ENCODE assay signal across 2 cellular contexts in the genomic region with DNA sequence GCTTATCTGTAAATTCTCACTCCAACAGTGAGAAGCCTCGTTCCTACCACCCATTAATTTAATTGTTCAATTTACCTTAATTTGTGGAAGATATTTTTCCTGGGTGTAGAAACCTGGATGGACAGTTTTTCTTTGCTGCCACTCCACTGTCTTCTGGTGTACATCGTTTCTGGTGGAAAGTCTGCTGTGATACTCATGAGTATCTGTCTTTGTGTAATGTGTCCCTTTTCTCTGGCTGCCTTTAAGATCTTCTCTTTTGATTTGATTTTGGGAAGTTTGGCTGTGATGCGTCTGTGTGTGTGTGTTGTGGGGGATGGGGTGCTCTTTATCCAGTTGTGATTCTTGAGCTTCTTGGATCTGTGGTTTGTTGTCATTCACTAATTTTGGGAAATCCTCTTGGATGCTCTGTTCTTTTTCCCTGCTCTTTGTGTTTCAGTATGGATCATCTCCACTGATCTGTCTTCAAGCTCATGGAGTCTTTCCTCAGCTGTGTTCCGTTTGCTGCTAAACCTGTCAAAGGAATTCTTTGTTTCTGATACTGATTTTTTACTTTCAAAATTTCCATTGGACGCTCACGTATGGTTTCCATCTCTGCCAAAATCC.
TF ChIP-seq lines count a peak whose summit lies in the region.

No MANE protein-coding gene starts in this region.

TF ChIP-seq in HepG2, 621 proteins besides CTCF, POLR2A, EP300 and RAD21:
- TF ChIP-seq ZNF317 (CRISPR knock-in tag; IDR thresholded peaks at IDR 0.05) (peak; percentile 99), HNF4A (CRISPR knock-in tag; IDR thresholded peaks at IDR 0.05) (no peak)

TF ChIP-seq in K562, 482 proteins besides CTCF, POLR2A, EP300 and RAD21 (continues in another document):
- TF ChIP-seq ZZZ3 (IDR thresholded peaks at IDR 0.05) = no peak
- TF ChIP-seq MIER1 (IDR thresholded peaks at IDR 0.05; ENCODE audit: low read depth) = no peak
- no peak for TF ChIP-seq BCL6 (CRISPR knock-in tag; IDR thresholded peaks at IDR 0.05)
- TF ChIP-seq RNF2 (IDR thresholded peaks at IDR 0.05) = no peak
- no peak for TF ChIP-seq ZNF263 (CRISPR knock-in tag; IDR thresholded peaks at IDR 0.05; ENCODE audit: borderline replicate concordance)
- TF ChIP-seq ZEB2 (IDR thresholded peaks at IDR 0.05) = peak; percentile 69
- TF ChIP-seq TEAD1 (CRISPR knock-in tag; IDR thresholded peaks at IDR 0.05) = no peak
- no peak for TF ChIP-seq ZNF239 (CRISPR knock-in tag; IDR thresholded peaks at IDR 0.05)
- TF ChIP-seq, protein P1, sequence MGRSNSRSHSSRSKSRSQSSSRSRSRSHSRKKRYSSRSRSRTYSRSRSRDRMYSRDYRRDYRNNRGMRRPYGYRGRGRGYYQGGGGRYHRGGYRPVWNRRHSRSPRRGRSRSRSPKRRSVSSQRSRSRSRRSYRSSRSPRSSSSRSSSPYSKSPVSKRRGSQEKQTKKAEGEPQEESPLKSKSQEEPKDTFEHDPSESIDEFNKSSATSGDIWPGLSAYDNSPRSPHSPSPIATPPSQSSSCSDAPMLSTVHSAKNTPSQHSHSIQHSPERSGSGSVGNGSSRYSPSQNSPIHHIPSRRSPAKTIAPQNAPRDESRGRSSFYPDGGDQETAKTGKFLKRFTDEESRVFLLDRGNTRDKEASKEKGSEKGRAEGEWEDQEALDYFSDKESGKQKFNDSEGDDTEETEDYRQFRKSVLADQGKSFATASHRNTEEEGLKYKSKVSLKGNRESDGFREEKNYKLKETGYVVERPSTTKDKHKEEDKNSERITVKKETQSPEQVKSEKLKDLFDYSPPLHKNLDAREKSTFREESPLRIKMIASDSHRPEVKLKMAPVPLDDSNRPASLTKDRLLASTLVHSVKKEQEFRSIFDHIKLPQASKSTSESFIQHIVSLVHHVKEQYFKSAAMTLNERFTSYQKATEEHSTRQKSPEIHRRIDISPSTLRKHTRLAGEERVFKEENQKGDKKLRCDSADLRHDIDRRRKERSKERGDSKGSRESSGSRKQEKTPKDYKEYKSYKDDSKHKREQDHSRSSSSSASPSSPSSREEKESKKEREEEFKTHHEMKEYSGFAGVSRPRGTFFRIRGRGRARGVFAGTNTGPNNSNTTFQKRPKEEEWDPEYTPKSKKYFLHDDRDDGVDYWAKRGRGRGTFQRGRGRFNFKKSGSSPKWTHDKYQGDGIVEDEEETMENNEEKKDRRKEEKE (IDR thresholded peaks at IDR 0.05; ENCODE audit: borderline replicate concordance in 1 of 2, control insufficient read depth in 1 of 2, low read depth in 2 of 2, low read length in 1 of 2) = no peak
- no peak for TF ChIP-seq ZBTB17 (CRISPR knock-in tag; IDR thresholded peaks at IDR 0.05)
- no peak for TF ChIP-seq XRCC5 (IDR thresholded peaks at IDR 0.05; ENCODE audit: low read depth, low read length)
- no peak for TF ChIP-seq MECOM (CRISPR knock-in tag; IDR thresholded peaks at IDR 0.05)
- no peak for TF ChIP-seq GTF2E2 (tag; IDR thresholded peaks at IDR 0.05)
- TF ChIP-seq, protein P2, sequence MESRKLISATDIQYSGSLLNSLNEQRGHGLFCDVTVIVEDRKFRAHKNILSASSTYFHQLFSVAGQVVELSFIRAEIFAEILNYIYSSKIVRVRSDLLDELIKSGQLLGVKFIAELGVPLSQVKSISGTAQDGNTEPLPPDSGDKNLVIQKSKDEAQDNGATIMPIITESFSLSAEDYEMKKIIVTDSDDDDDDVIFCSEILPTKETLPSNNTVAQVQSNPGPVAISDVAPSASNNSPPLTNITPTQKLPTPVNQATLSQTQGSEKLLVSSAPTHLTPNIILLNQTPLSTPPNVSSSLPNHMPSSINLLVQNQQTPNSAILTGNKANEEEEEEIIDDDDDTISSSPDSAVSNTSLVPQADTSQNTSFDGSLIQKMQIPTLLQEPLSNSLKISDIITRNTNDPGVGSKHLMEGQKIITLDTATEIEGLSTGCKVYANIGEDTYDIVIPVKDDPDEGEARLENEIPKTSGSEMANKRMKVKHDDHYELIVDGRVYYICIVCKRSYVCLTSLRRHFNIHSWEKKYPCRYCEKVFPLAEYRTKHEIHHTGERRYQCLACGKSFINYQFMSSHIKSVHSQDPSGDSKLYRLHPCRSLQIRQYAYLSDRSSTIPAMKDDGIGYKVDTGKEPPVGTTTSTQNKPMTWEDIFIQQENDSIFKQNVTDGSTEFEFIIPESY (CRISPR knock-in tag; IDR thresholded peaks at IDR 0.05) = no peak
- TF ChIP-seq DMBX1 (CRISPR knock-in tag; IDR thresholded peaks at IDR 0.05; ENCODE audit: borderline replicate concordance) = no peak
- no peak for TF ChIP-seq SRSF7 (optimal IDR thresholded peaks at IDR 0.05; ENCODE audit: low read depth, low read length)
- no peak for TF ChIP-seq U2AF2 (optimal IDR thresholded peaks at IDR 0.05; ENCODE audit: low read depth, low read length)
- TF ChIP-seq TBP (optimal IDR thresholded peaks at IDR 0.05; ENCODE audit: low read depth, low read length) = no peak
- TF ChIP-seq, protein P3, sequence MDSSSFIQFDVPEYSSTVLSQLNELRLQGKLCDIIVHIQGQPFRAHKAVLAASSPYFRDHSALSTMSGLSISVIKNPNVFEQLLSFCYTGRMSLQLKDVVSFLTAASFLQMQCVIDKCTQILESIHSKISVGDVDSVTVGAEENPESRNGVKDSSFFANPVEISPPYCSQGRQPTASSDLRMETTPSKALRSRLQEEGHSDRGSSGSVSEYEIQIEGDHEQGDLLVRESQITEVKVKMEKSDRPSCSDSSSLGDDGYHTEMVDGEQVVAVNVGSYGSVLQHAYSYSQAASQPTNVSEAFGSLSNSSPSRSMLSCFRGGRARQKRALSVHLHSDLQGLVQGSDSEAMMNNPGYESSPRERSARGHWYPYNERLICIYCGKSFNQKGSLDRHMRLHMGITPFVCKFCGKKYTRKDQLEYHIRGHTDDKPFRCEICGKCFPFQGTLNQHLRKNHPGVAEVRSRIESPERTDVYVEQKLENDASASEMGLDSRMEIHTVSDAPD (CRISPR knock-in tag; IDR thresholded peaks at IDR 0.05) = no peak
- no peak for TF ChIP-seq TCF3 (CRISPR knock-in tag; IDR thresholded peaks at IDR 0.05)
- TF ChIP-seq HNRNPH1 (optimal IDR thresholded peaks at IDR 0.05; ENCODE audit: low read depth, low read length) = no peak
- no peak for TF ChIP-seq CREM (IDR thresholded peaks at IDR 0.05; ENCODE audit: low read depth)
- TF ChIP-seq XRCC3 (IDR thresholded peaks at IDR 0.05) = peak; percentile 91
- TF ChIP-seq, protein P4, sequence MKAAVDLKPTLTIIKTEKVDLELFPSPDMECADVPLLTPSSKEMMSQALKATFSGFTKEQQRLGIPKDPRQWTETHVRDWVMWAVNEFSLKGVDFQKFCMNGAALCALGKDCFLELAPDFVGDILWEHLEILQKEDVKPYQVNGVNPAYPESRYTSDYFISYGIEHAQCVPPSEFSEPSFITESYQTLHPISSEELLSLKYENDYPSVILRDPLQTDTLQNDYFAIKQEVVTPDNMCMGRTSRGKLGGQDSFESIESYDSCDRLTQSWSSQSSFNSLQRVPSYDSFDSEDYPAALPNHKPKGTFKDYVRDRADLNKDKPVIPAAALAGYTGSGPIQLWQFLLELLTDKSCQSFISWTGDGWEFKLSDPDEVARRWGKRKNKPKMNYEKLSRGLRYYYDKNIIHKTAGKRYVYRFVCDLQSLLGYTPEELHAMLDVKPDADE (conservative IDR thresholded peaks at IDR 0.05; ENCODE audit: control insufficient read depth, low read depth, low read length) = no peak
- TF ChIP-seq NCOR1 (IDR thresholded peaks at IDR 0.05) = no peak
- TF ChIP-seq KLF6 (CRISPR knock-in tag; IDR thresholded peaks at IDR 0.05; ENCODE audit: borderline replicate concordance) = no peak
- no peak for TF ChIP-seq MAFK (IDR thresholded peaks at IDR 0.05; ENCODE audit: low read length)
- TF ChIP-seq, protein P5, sequence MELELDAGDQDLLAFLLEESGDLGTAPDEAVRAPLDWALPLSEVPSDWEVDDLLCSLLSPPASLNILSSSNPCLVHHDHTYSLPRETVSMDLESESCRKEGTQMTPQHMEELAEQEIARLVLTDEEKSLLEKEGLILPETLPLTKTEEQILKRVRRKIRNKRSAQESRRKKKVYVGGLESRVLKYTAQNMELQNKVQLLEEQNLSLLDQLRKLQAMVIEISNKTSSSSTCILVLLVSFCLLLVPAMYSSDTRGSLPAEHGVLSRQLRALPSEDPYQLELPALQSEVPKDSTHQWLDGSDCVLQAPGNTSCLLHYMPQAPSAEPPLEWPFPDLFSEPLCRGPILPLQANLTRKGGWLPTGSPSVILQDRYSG (tag; conservative IDR thresholded peaks at IDR 0.05; ENCODE audit: low read depth) = no peak
- no peak for TF ChIP-seq PHF20 (IDR thresholded peaks at IDR 0.05; ENCODE audit: partially characterized antibody)
- TF ChIP-seq, protein P6, sequence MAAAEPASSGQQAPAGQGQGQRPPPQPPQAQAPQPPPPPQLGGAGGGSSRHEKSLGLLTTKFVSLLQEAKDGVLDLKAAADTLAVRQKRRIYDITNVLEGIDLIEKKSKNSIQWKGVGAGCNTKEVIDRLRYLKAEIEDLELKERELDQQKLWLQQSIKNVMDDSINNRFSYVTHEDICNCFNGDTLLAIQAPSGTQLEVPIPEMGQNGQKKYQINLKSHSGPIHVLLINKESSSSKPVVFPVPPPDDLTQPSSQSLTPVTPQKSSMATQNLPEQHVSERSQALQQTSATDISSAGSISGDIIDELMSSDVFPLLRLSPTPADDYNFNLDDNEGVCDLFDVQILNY (CRISPR knock-in tag; IDR thresholded peaks at IDR 0.05) = no peak
- no peak for TF ChIP-seq FOXM1 (IDR thresholded peaks at IDR 0.05; ENCODE audit: low read depth)
- TF ChIP-seq FOXM1 (CRISPR knock-in tag; IDR thresholded peaks at IDR 0.05; ENCODE audit: low read depth) = no peak
- no peak for TF ChIP-seq HMG20B (CRISPR knock-in tag; IDR thresholded peaks at IDR 0.05)
- TF ChIP-seq PTTG1 (tag; IDR thresholded peaks at IDR 0.05; ENCODE audit: low read depth) = no peak
- no peak for TF ChIP-seq MTA1 (IDR thresholded peaks at IDR 0.05; ENCODE audit: borderline replicate concordance)
- TF ChIP-seq TAL1 (IDR thresholded peaks at IDR 0.05) = no peak
- TF ChIP-seq NR2C2 (CRISPR knock-in tag; IDR thresholded peaks at IDR 0.05) = no peak
- TF ChIP-seq NR2C2 (tag; IDR thresholded peaks at IDR 0.05) = no peak
- no peak for TF ChIP-seq ZKSCAN3 (CRISPR knock-in tag; IDR thresholded peaks at IDR 0.05)
- TF ChIP-seq, protein P7, sequence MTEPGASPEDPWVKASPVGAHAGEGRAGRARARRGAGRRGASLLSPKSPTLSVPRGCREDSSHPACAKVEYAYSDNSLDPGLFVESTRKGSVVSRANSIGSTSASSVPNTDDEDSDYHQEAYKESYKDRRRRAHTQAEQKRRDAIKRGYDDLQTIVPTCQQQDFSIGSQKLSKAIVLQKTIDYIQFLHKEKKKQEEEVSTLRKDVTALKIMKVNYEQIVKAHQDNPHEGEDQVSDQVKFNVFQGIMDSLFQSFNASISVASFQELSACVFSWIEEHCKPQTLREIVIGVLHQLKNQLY (CRISPR knock-in tag; conservative IDR thresholded peaks at IDR 0.05) = no peak
- TF ChIP-seq ZNF165 (CRISPR knock-in tag; IDR thresholded peaks at IDR 0.05; ENCODE audit: borderline replicate concordance) = no peak
- TF ChIP-seq HSF4 (CRISPR knock-in tag; IDR thresholded peaks at IDR 0.05; ENCODE audit: borderline replicate concordance) = no peak
- TF ChIP-seq, protein P8, sequence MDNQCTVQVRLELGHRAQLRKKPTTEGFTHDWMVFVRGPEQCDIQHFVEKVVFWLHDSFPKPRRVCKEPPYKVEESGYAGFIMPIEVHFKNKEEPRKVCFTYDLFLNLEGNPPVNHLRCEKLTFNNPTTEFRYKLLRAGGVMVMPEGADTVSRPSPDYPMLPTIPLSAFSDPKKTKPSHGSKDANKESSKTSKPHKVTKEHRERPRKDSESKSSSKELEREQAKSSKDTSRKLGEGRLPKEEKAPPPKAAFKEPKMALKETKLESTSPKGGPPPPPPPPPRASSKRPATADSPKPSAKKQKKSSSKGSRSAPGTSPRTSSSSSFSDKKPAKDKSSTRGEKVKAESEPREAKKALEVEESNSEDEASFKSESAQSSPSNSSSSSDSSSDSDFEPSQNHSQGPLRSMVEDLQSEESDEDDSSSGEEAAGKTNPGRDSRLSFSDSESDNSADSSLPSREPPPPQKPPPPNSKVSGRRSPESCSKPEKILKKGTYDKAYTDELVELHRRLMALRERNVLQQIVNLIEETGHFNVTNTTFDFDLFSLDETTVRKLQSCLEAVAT (IDR thresholded peaks at IDR 0.05) = 0 out of 4 replicates have a peak, but pooled peaks of 1 of the 2 experiments have one; percentile 21
- TF ChIP-seq TAF9B (IDR thresholded peaks at IDR 0.05; ENCODE audit: partially characterized antibody) = no peak
- no peak for TF ChIP-seq PCBP2 (IDR thresholded peaks at IDR 0.05; ENCODE audit: low read depth, low read length, poor library complexity, severe bottlenecking)
- no peak for TF ChIP-seq KAT2B (IDR thresholded peaks at IDR 0.05; ENCODE audit: low read depth, low read length)
- TF ChIP-seq ARNT (IDR thresholded peaks at IDR 0.05) = peak in 1 of 2 experiments; percentile 51; a peak in 1 of 4 replicates
- TF ChIP-seq, protein P9, sequence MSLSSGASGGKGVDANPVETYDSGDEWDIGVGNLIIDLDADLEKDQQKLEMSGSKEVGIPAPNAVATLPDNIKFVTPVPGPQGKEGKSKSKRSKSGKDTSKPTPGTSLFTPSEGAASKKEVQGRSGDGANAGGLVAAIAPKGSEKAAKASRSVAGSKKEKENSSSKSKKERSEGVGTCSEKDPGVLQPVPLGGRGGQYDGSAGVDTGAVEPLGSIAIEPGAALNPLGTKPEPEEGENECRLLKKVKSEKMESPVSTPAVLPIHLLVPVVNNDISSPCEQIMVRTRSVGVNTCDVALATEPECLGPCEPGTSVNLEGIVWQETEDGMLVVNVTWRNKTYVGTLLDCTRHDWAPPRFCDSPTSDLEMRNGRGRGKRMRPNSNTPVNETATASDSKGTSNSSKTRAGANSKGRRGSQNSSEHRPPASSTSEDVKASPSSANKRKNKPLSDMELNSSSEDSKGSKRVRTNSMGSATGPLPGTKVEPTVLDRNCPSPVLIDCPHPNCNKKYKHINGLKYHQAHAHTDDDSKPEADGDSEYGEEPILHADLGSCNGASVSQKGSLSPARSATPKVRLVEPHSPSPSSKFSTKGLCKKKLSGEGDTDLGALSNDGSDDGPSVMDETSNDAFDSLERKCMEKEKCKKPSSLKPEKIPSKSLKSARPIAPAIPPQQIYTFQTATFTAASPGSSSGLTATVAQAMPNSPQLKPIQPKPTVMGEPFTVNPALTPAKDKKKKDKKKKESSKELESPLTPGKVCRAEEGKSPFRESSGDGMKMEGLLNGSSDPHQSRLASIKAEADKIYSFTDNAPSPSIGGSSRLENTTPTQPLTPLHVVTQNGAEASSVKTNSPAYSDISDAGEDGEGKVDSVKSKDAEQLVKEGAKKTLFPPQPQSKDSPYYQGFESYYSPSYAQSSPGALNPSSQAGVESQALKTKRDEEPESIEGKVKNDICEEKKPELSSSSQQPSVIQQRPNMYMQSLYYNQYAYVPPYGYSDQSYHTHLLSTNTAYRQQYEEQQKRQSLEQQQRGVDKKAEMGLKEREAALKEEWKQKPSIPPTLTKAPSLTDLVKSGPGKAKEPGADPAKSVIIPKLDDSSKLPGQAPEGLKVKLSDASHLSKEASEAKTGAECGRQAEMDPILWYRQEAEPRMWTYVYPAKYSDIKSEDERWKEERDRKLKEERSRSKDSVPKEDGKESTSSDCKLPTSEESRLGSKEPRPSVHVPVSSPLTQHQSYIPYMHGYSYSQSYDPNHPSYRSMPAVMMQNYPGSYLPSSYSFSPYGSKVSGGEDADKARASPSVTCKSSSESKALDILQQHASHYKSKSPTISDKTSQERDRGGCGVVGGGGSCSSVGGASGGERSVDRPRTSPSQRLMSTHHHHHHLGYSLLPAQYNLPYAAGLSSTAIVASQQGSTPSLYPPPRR (CRISPR knock-in tag; IDR thresholded peaks at IDR 0.05; ENCODE audit: borderline replicate concordance) = no peak
- TF ChIP-seq TRIM24 (IDR thresholded peaks at IDR 0.05) = peak; percentile 61 to 88
- no peak for TF ChIP-seq TFAM (CRISPR knock-in tag; conservative IDR thresholded peaks at IDR 0.05)
